14 cellular contexts compared by ENCODE assay signal in genomic region chr2:16622399-16622968, GRCh38. TPM values are rescaled to one million over a fixed set of nuclear protein-coding genes. Genes with fewer than 3 reads are reported as not detected.
DNase-seq lines count a peak whose midpoint lies in the region; ATAC-seq and TF ChIP-seq lines count a peak whose summit lies in the region.
"Had no signal": no experiment of that assay in that cellular context is flagged by ENCODE, and none has a peak within 500 bp of the region (broad histone marks: within the 10 kb centered on the region; RNA-seq: fewer than 3 reads in every experiment).

No MANE protein-coding gene starts in this region.

- no peak overlapping the region for H3T11ph ChIP-seq in H9 (ENCODE audit: low read length)

- H2BK5ac ChIP-seq in H9 (ENCODE audit: insufficient read length, low read length), result no peak overlapping the region

- TF ChIP-seq CTCF in A673 (conservative IDR thresholded peaks at IDR 0.05; ENCODE audit: low read depth, low read length), result no peak
- no peak for TF ChIP-seq CTCF in Loucy (conservative IDR thresholded peaks at IDR 0.05; ENCODE audit: low read length)
- TF ChIP-seq CTCF in activated B cell treated with CpG ODN at 0.5 μM for 24 hours (IDR thresholded peaks at IDR 0.05), result no peak
- TF ChIP-seq CTCF in mucosa of descending colon (IDR thresholded peaks at IDR 0.05), result no peak
- no peak for TF ChIP-seq CTCF in H9 (conservative IDR thresholded peaks at IDR 0.05)
- TF ChIP-seq CTCF in GM13976 (IDR thresholded peaks at IDR 0.05; ENCODE audit: borderline replicate concordance, control extremely low read depth, extremely low read depth, insufficient read depth, missing control alignments), result no peak

- H3K4me1 Mint-ChIP-seq in activated B cell treated with CpG ODN at 0.5 μM for 24 hours, result peaks cover 87% of the 10 kb centered on the region
- peaks cover 23 to 29% of the 10 kb centered on the region in 2 experiments for H3K4me1 Mint-ChIP-seq in H9

- no peak overlapping the region for H4K91ac ChIP-seq in H9 (ENCODE audit: insufficient read length, low read depth, low read length)

- no peaks in the 10 kb centered on the region for H3K9me3 ChIP-seq in A673 (ENCODE audit: low read depth, low read length, poor library complexity, severe bottlenecking)
- no peaks in the 10 kb centered on the region for H3K9me3 ChIP-seq in Loucy (ENCODE audit: insufficient read depth, low read depth, low read length)
- H3K9me3 ChIP-seq in mucosa of descending colon, result no peaks in the 10 kb centered on the region
- no peaks in the 10 kb centered on the region for H3K9me3 ChIP-seq in H9 (ENCODE audit: control insufficient read depth, low read depth, low read length)

- no peaks in the 10 kb centered on the region for H3K9me3 Mint-ChIP-seq in activated B cell treated with CpG ODN at 0.5 μM for 24 hours
- no peaks in the 10 kb centered on the region for H3K9me3 Mint-ChIP-seq in H9

- H3K23ac ChIP-seq in H9 (ENCODE audit: insufficient read length, low read depth, low read length), result no peak overlapping the region

- BruUV-seq in A673 (replicated peaks; lab: Mats Ljungman, UMichigan), result no TSS peak

- peak overlapping the region; percentile 49 for H3K4me3 Mint-ChIP-seq in activated B cell treated with CpG ODN at 0.5 μM for 24 hours
- no peak overlapping the region for H3K4me3 Mint-ChIP-seq in H9

- no peak overlapping the region for H2BK12ac ChIP-seq in H9 (ENCODE audit: insufficient read length, low read depth, low read length)

- no peaks in the 10 kb centered on the region for H3K27me3 Mint-ChIP-seq in activated B cell treated with CpG ODN at 0.5 μM for 24 hours
- no peaks in the 10 kb centered on the region for H3K27me3 Mint-ChIP-seq in H9 (ENCODE audit: low read depth)

- in situ Hi-C loops in GM13976 (cut with MboI; ENCODE audit: low sequenced_read_pairs, unreplicated experiment), result loop anchor here (5.0 kb wide), 1 partner anchor 130 kb away; no protein-coding TSS in a partner anchor

- no peak overlapping the region for H4K8ac ChIP-seq in H9 (replicated peaks; ENCODE audit: insufficient read length, low read depth, low read length)

- H4K20me1 ChIP-seq in Loucy (ENCODE audit: insufficient read depth, low read length, poor library complexity, severe bottlenecking) (no peaks in the 10 kb centered on the region), H9 (ENCODE audit: control insufficient read depth, insufficient read depth, insufficient read length) (no peaks in the 10 kb centered on the region)

- no peak overlapping the region for H2BK20ac ChIP-seq in H9 (ENCODE audit: low read depth, low read length, poor library complexity, severe bottlenecking)

- no peak overlapping the region for H3K56ac ChIP-seq in H9 (ENCODE audit: insufficient read length, low read depth, low read length)

- no peak overlapping the region for H2BK120ac ChIP-seq in H9 (ENCODE audit: low read depth, low read length, poor library complexity, severe bottlenecking)

- ATAC-seq in activated B cell treated with CpG ODN at 0.5 μM for 24 hours (ENCODE audit: low read depth) (peak; percentile 29), mucosa of descending colon (peak; percentile 22), HG02870 (IDR thresholded peaks at IDR 0.05; ENCODE audit: unreplicated experiment) (no peak)
- ATAC-seq: HCT116 had no signal

- CTCF ChIA-PET in A673 (lab: Charles Lee), result no interaction called here
- CTCF ChIA-PET in activated B cell treated with CpG ODN at 0.5 μM for 24 hours (lab: Charles Lee), result interaction anchor here (0.7 to 3.9 kb wide), 9 partner anchors 8 to 341 kb away, joined by 3 to 35 read pairs (median 5); no protein-coding TSS in a partner anchor

- H3K4me3 ChIP-seq in A673 (ENCODE audit: low read depth, low read length, poor library complexity, severe bottlenecking), result no peak overlapping the region
- H3K4me3 ChIP-seq in Loucy (ENCODE audit: low read length, poor library complexity, severe bottlenecking), result peak overlapping the region; percentile 8
- H3K4me3 ChIP-seq in mucosa of descending colon, result no peak overlapping the region

- H3K79me2 ChIP-seq in Loucy (ENCODE audit: insufficient read depth, low read length), result no peaks in the 10 kb centered on the region
- H3K79me2 ChIP-seq in H9 (ENCODE audit: insufficient read depth, low read length), result no peaks in the 10 kb centered on the region

- H4K5ac ChIP-seq in H9 (ENCODE audit: insufficient read length, low read depth, low read length), result no peak overlapping the region

- no peak overlapping the region for H2AK5ac ChIP-seq in H9 (ENCODE audit: insufficient read length, low read length)

- no CpG with 5 or more reads among the region's 4 CpGs for WGBS in H9 (ENCODE audit: extremely low coverage, insufficient read length, low lambda C conversion rate)

- DNase-seq in A673 (ENCODE audit: low spot score) (no peak), activated B cell treated with CpG ODN at 0.5 μM for 24 hours (no peak), mucosa of descending colon (no peak), H9 (no peak), COR-L47 (lab: John Stamatoyannopoulos, UW) (no peak), GM13976 (ENCODE audit: low spot score) (no peak)
- DNase-seq: activated CD8-positive, alpha-beta memory T cell treated with anti-CD3 and anti-CD28 coated beads for 24 hours; anterior cingulate cortex; NCI-H1092; NCI-H526; stimulated activated CD4-positive, alpha-beta T cell treated with anti-CD3 and anti-CD28 coated beads, Interleukin-4, amount 100 ng/mL, for 1 hour had no signal

- H3K4me2 ChIP-seq in Loucy (ENCODE audit: low read depth, low read length, poor library complexity, severe bottlenecking) (peak overlapping the region; percentile 86), H9 (ENCODE audit: insufficient read depth, insufficient read length, low read length) (no peak overlapping the region)

- no peaks in the 10 kb centered on the region for H3K79me1 ChIP-seq in H9 (ENCODE audit: insufficient read depth, low read depth, low read length, poor library complexity, severe bottlenecking)

- no peaks in the 10 kb centered on the region for H3F3A ChIP-seq in Loucy (ENCODE audit: low read depth)

- H3K36me3 Mint-ChIP-seq in activated B cell treated with CpG ODN at 0.5 μM for 24 hours (ENCODE audit: low read depth), result peaks cover 68% of the 10 kb centered on the region
- H3K36me3 Mint-ChIP-seq in H9 (ENCODE audit: insufficient read depth in 1 of 3, low read depth in 3 of 3), result no peaks in the 10 kb centered on the region

- no peaks in the 10 kb centered on the region for H3K9me2 ChIP-seq in Loucy (replicated peaks; ENCODE audit: low read depth, low read length)

- peaks cover 67% of the 10 kb centered on the region for H3K36me3 ChIP-seq in A673 (ENCODE audit: insufficient read depth, low read length, poor library complexity, severe bottlenecking)
- H3K36me3 ChIP-seq in Loucy (ENCODE audit: insufficient read depth, low read length), result no peaks in the 10 kb centered on the region
- no peaks in the 10 kb centered on the region for H3K36me3 ChIP-seq in mucosa of descending colon (ENCODE audit: low read depth)

- H2AFZ ChIP-seq in Loucy (ENCODE audit: low read length) (no peak overlapping the region), H9 (ENCODE audit: low read length) (no peak overlapping the region)

- POLR2A ChIA-PET in A673 (lab: Charles Lee; ENCODE audit: low non-redundant PET) (no interaction called here), activated B cell treated with CpG ODN at 0.5 μM for 24 hours (lab: Charles Lee) (interaction anchor here (0.5 to 1.6 kb wide), 8 partner anchors 9 to 1060 kb away, joined by 3 to 12 read pairs (median 4); no protein-coding TSS in a partner anchor)

- no peak overlapping the region for H3K4ac ChIP-seq in H9 (ENCODE audit: low read depth, low read length)

- H3K27ac Mint-ChIP-seq in activated B cell treated with CpG ODN at 0.5 μM for 24 hours (peak overlapping the region; percentile 94), H9 (no peak overlapping the region)

- no peaks in the 10 kb centered on the region for H3K23me2 ChIP-seq in H9 (ENCODE audit: insufficient read length, low read depth, low read length, poor library complexity, severe bottlenecking)

- H3K9ac ChIP-seq in Loucy (ENCODE audit: low read depth, low read length, poor library complexity, severe bottlenecking) (peak overlapping the region; percentile 19), H9 (ENCODE audit: extremely low read depth, insufficient read length, low read length) (no peak overlapping the region)

- no peak overlapping the region for H3K18ac ChIP-seq in H9 (ENCODE audit: insufficient read length, low read depth, low read length)

- H3K27ac ChIP-seq in A673 (ENCODE audit: low read depth, low read length, poor library complexity, severe bottlenecking), result peak overlapping the region; percentile 94
- H3K27ac ChIP-seq in H9 (ENCODE audit: insufficient read length, low read depth, low read length), result no peak overlapping the region

- H3K27me3 ChIP-seq in A673 (replicated peaks; ENCODE audit: insufficient read depth, low read depth, low read length, poor library complexity) (no peaks in the 10 kb centered on the region), Loucy (ENCODE audit: insufficient read depth, low read length, poor library complexity, severe bottlenecking) (no peaks in the 10 kb centered on the region), H9 (ENCODE audit: insufficient read depth, low read length) (no peaks in the 10 kb centered on the region)

- no peak overlapping the region for H2BK15ac ChIP-seq in H9 (ENCODE audit: low read depth, low read length)

- H3K14ac ChIP-seq in H9 (ENCODE audit: insufficient read depth, low read length), result no peak overlapping the region

- intact Hi-C loops in A673 (cut with micrococcal nuclease; ENCODE audit: unreplicated experiment) (no loop called here), activated B cell treated with CpG ODN at 0.5 μM for 24 hours (cut with micrococcal nuclease) (loop anchor here (2.0 kb wide), 1 partner anchor 14 kb away; no protein-coding TSS in a partner anchor), mucosa of descending colon (cut with DNase I, micrococcal nuclease) (no loop called here)

- peaks cover 86% of the 10 kb centered on the region for H3K4me1 ChIP-seq in A673 (ENCODE audit: insufficient read depth, low read length, poor library complexity, severe bottlenecking)
- peaks cover 63% of the 10 kb centered on the region for H3K4me1 ChIP-seq in Loucy (ENCODE audit: insufficient read depth, low read length, poor library complexity, severe bottlenecking)
- H3K4me1 ChIP-seq in mucosa of descending colon (ENCODE audit: low read depth), result peaks cover 4% of the 10 kb centered on the region
- peaks cover 4% of the 10 kb centered on the region; the same call in 1 of the 2 replicates for H3K4me1 ChIP-seq in H9 (ENCODE audit: insufficient read depth, low read length)

RNA-seq across cellular contexts. Expression of gene CYRIA, which starts 43.1 kb away (rescaled TPM):
- total RNA-seq in A673 (2021) (183 TPM in 2 replicates), activated B cell treated with CpG ODN at 0.5 μM for 24 hours (72.7 and 76.1 TPM in 2 replicates), mucosa of descending colon (10 to 100 TPM in 1 of 3 donors, 1 to 10 TPM in 2; 2.2 to 18.0 (median 3.5) TPM), H9 (2021) (2.2 and 2.3 TPM in 2 replicates)
